In the genomic region with DNA sequence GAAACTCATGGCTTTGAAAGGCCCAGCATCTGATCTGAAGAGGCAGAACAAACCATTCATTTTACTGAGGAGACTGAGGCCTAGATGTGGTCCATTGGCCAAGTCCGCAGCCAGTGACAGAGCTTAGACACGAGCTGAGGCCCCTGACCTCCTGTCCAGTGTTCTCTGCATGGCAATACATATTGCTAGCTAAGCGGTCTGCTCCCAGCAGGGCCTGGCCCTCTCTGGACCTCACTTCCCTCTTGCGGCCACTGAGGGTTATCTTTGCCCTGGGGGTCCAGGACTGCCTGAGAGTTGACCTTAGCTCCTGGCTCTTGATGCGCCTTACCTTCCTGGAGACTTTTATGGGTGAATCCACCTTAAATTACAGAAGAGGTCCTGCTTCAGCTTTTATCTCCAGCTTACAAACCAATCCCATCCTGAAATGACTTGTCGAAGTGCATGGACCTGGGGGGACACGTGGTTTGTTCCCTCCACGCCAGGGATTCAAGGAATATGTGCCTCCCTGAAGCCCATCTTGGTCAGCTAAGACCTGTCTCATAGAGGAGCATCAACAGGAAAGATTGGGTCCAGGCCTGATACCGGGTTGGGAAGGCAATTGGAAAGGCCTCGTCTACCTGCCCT, we compare ENCODE assay signal across 13 cellular contexts.
"Had no signal": no experiment of that assay in that cellular context is flagged by ENCODE, and none has a peak within 500 bp of the region (broad histone marks: within the 10 kb centered on the region; RNA-seq: fewer than 3 reads in every experiment).

No MANE protein-coding gene starts in this region.

- H3K36me3 ChIP-seq: breast epithelium had no signal

- H3K27ac ChIP-seq: ascending aorta, breast epithelium, gastroesophageal sphincter, heart right ventricle had no signal

- H3K4me3 ChIP-seq: ascending aorta, breast epithelium, gastroesophageal sphincter, heart right ventricle had no signal

- H3K27ac Mint-ChIP-seq: activated naive CD4-positive, alpha-beta T cell treated with anti-CD3 and anti-CD28 coated beads for 36 hours; activated naive CD8-positive, alpha-beta T cell treated with anti-CD3 and anti-CD28 coated beads, Interleukin-2, amount 50 U/mL, for 24 hours; activated T-helper 2 cell treated with anti-CD3 and anti-CD28 coated beads, Interferon-gamma antibody, Interleukin-2, Interleukin-4, amounts not matched to agents 10 μg/mL and 5 μg/mL and 100 μg/mL, durations not matched to agents 14 hours and 24 hours and 36 hours; T-helper 17 cell had no signal

- H3K27me3 Mint-ChIP-seq: activated naive CD8-positive, alpha-beta T cell treated with anti-CD3 and anti-CD28 coated beads, Interleukin-2, amount 50 U/mL, for 24 hours; T-helper 17 cell had no signal

- H3K9me3 Mint-ChIP-seq: activated naive CD4-positive, alpha-beta T cell treated with anti-CD3 and anti-CD28 coated beads for 36 hours; activated naive CD8-positive, alpha-beta T cell treated with anti-CD3 and anti-CD28 coated beads, Interleukin-2, amount 50 U/mL, for 24 hours; activated T-helper 2 cell treated with anti-CD3 and anti-CD28 coated beads, Interferon-gamma antibody, Interleukin-2, Interleukin-4, amounts not matched to agents 10 μg/mL and 5 μg/mL and 100 μg/mL, durations not matched to agents 14 hours and 24 hours and 36 hours; neural crest cell had no signal

- H3K27me3 ChIP-seq: ascending aorta, breast epithelium, gastroesophageal sphincter, heart right ventricle had no signal

- H3K4me3 Mint-ChIP-seq: activated naive CD4-positive, alpha-beta T cell treated with anti-CD3 and anti-CD28 coated beads for 36 hours; activated naive CD8-positive, alpha-beta T cell treated with anti-CD3 and anti-CD28 coated beads, Interleukin-2, amount 50 U/mL, for 24 hours; neural crest cell; T-helper 17 cell had no signal

- H3K9me3 ChIP-seq: ascending aorta, breast epithelium, gastroesophageal sphincter, heart right ventricle had no signal

- DNase-seq: activated CD4-positive, alpha-beta T cell treated with anti-CD3 and anti-CD28 coated beads, Interleukin-2, amount 50 U/mL, for 1 hour; activated naive CD4-positive, alpha-beta T cell treated with anti-CD3 and anti-CD28 coated beads for 36 hours; activated naive CD8-positive, alpha-beta T cell treated with anti-CD3 and anti-CD28 coated beads, Interleukin-2, amount 50 U/mL, for 24 hours; heart right ventricle; left cardiac atrium; stimulated activated CD4-positive, alpha-beta T cell treated with anti-CD3 and anti-CD28 coated beads, Interleukin-1b, Interleukin-23, amount 100 ng/mL, for 48 hours; T-helper 17 cell had no signal

- H3K4me1 ChIP-seq: breast epithelium had no signal

- ATAC-seq: activated CD4-positive, CD25-positive, alpha-beta regulatory T cell treated with anti-CD3 and anti-CD28 coated beads, Interleukin-2, amount 50 U/mL, for 24 hours; activated naive CD8-positive, alpha-beta T cell treated with anti-CD3 and anti-CD28 coated beads, Interleukin-2, amount 50 U/mL, for 24 hours; gastroesophageal sphincter; T-helper 17 cell had no signal
